8 cellular contexts compared by ENCODE assay signal in genomic region chr17:81870155-81870977, GRCh38. TPM values are rescaled to one million over a fixed set of nuclear protein-coding genes. Genes with fewer than 3 reads are reported as not detected.
DNase-seq lines count a peak whose midpoint lies in the region; ATAC-seq and TF ChIP-seq lines count a peak whose summit lies in the region.

No MANE protein-coding gene starts in this region.

- peak overlapping the region; percentile 77 for H3K4me3 ChIP-seq in retinal pigment epithelial cell (ENCODE audit: low read length)

- TF ChIP-seq CTCF in retinal pigment epithelial cell (conservative IDR thresholded peaks at IDR 0.05; ENCODE audit: low read depth, low read length) = no peak

- in situ Hi-C loops in Caki2 (cut with HindIII; ENCODE audit: low pct_unique_long_range_greater_than_20kb, low sequenced_read_pairs) = no loop called here

- H3K36me3 Mint-ChIP-seq in activated naive CD4-positive, alpha-beta T cell treated with anti-CD3 and anti-CD28 coated beads, Interleukin-2, amount 50 U/mL, for 72 hours = peaks cover 16 to 22% of the 10 kb centered on the region in 2 donors

- H3K9me3 Mint-ChIP-seq in activated naive CD4-positive, alpha-beta T cell treated with anti-CD3 and anti-CD28 coated beads, Interleukin-2, amount 50 U/mL, for 72 hours = no peaks in the 10 kb centered on the region

- peak; percentile 56 for DNase-seq in Caki2 (ENCODE audit: low read depth)
- peak; percentile 65 for DNase-seq in NCI-H2227 (lab: John Stamatoyannopoulos, UW; ENCODE audit: unreplicated experiment)
- peak in 1 of 2 donors; percentile 53 for DNase-seq in activated naive CD4-positive, alpha-beta T cell treated with anti-CD3 and anti-CD28 coated beads, Interleukin-2, amount 50 U/mL, for 72 hours (ENCODE audit: low spot score in 2 of 2)
- DNase-seq in left cardiac atrium = peak; percentile 63
- DNase-seq in retinal pigment epithelial cell (ENCODE audit: low read depth) = no peak
- DNase-seq in iPS-NIHi7 (ENCODE audit: extremely low spot score) = no peak

- ATAC-seq in GM21786 (IDR thresholded peaks at IDR 0.05; ENCODE audit: unreplicated experiment) (peak; percentile 14), left cardiac atrium (peak; percentile 2 to 3), GM18517 (IDR thresholded peaks at IDR 0.05; ENCODE audit: unreplicated experiment) (no peak)
- peak; percentile 31 to 40 for ATAC-seq in activated naive CD4-positive, alpha-beta T cell treated with anti-CD3 and anti-CD28 coated beads, Interleukin-2, amount 50 U/mL, for 72 hours

- intact Hi-C loops in left cardiac atrium (cut with DNase I) = no loop called here

- H3K27ac Mint-ChIP-seq in activated naive CD4-positive, alpha-beta T cell treated with anti-CD3 and anti-CD28 coated beads, Interleukin-2, amount 50 U/mL, for 72 hours = peak overlapping the region; percentile 97

RNA-seq across cellular contexts. Expression of gene ARHGDIA, which starts 0.8 kb away (rescaled TPM):
- total RNA-seq in Caki2 (2014; rRNA removed; shearing (Covaris generic); ENCODE audit: low replicate concordance) = 117 and 146 TPM in 2 replicates
- total RNA-seq in activated naive CD4-positive, alpha-beta T cell treated with anti-CD3 and anti-CD28 coated beads, Interleukin-2, amount 50 U/mL, for 72 hours = 100 to 1,000 TPM; 328 to 513 TPM
- 100 to 1,000 TPM; 168 to 252 TPM for total RNA-seq in left cardiac atrium

RNA-seq across cellular contexts. Expression of gene P4HB, which starts 10.0 kb away (rescaled TPM):
- 653 and 796 TPM in 2 replicates for total RNA-seq in Caki2 (2014; rRNA removed; shearing (Covaris generic); ENCODE audit: low replicate concordance)
- total RNA-seq in activated naive CD4-positive, alpha-beta T cell treated with anti-CD3 and anti-CD28 coated beads, Interleukin-2, amount 50 U/mL, for 72 hours = 100 to 1,000 TPM; 382 to 460 TPM
- total RNA-seq in left cardiac atrium = 100 to 1,000 TPM; 403 to 414 TPM

RNA-seq across cellular contexts. Expression of gene ALYREF, which starts 21.0 kb away (rescaled TPM):
- 279 and 312 TPM in 2 replicates for total RNA-seq in Caki2 (2014; rRNA removed; shearing (Covaris generic); ENCODE audit: low replicate concordance)
- 100 to 1,000 TPM; 186 TPM for total RNA-seq in activated naive CD4-positive, alpha-beta T cell treated with anti-CD3 and anti-CD28 coated beads, Interleukin-2, amount 50 U/mL, for 72 hours
- 10 to 100 TPM; 33.7 to 45.2 TPM for total RNA-seq in left cardiac atrium

RNA-seq across cellular contexts. Expression of gene ANAPC11, which starts 21.2 kb away (rescaled TPM):
- 220 and 309 TPM in 2 replicates for total RNA-seq in Caki2 (2014; rRNA removed; shearing (Covaris generic); ENCODE audit: low replicate concordance)
- 100 to 1,000 TPM; 122 to 154 TPM for total RNA-seq in activated naive CD4-positive, alpha-beta T cell treated with anti-CD3 and anti-CD28 coated beads, Interleukin-2, amount 50 U/mL, for 72 hours
- total RNA-seq in left cardiac atrium = 100 to 1,000 TPM; 133 to 155 TPM

RNA-seq across cellular contexts. Expression of gene NPB, which starts 31.7 kb away (rescaled TPM):
- 0.07 and 5.4 TPM in 2 replicates for total RNA-seq in Caki2 (2014; rRNA removed; shearing (Covaris generic); ENCODE audit: low replicate concordance)
- total RNA-seq in activated naive CD4-positive, alpha-beta T cell treated with anti-CD3 and anti-CD28 coated beads, Interleukin-2, amount 50 U/mL, for 72 hours = under 1 TPM in 1 of 2 donors, not detected in 1; 0.27 TPM
- under 1 TPM; 0.21 to 0.24 TPM for total RNA-seq in left cardiac atrium

Comparison
In these comparisons a context has a peak if more than half of its experiments do, and no peak if none do; other contexts are left out.
1. DNase-seq: peak in Caki2 (single experiment), NCI-H2227 (single experiment) and left cardiac atrium (single experiment); none in retinal pigment epithelial cell (single experiment) and iPS-NIHi7 (single experiment).